In the genomic region with DNA sequence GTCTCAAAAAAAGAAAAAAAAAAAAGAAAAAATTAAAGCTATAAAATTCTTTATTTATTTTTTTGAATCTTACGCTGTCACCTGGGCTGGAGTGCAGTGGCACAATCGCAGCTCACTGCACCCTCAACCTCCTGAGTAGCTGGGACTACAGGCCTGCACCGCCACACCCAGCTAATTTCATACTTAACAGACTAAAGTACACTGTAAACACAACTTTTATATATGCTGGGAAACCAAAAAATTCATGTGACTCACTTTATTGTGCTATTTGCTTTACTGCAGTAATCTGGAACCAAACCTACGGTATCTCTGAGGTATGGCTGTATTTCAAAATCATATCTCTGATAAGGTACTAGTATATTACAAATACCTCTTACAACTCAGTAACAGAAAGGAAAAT, we compare ENCODE assay signal across 29 cellular contexts.
"Had no signal": no experiment of that assay in that cellular context is flagged by ENCODE, and none has a peak within 500 bp of the region (broad histone marks: within the 10 kb centered on the region; RNA-seq: fewer than 3 reads in every experiment).

No MANE protein-coding gene starts in this region.

- H3K4me1 Mint-ChIP-seq: activated naive CD4-positive, alpha-beta T cell treated with anti-CD3 and anti-CD28 coated beads, Interleukin-2, amount 50 U/mL, for 24 hours had no signal

- H3K36me3 ChIP-seq: ascending aorta had no signal

- H3K27ac Mint-ChIP-seq: activated B cell treated with CpG ODN at 0.5 μM for 24 hours; activated CD4-positive, alpha-beta T cell treated with anti-CD3 and anti-CD28 coated beads, Interleukin-2, amount 10 ng/mL, durations not matched to agents 24 days and 14 days; activated CD8-positive, alpha-beta memory T cell treated with anti-CD3 and anti-CD28 coated beads, Interleukin-2, amount 10 ng/mL, durations not matched to agents 7 days and 5 days; activated naive CD4-positive, alpha-beta T cell treated with anti-CD3 and anti-CD28 coated beads, Interleukin-2, amount 50 U/mL, for 24 hours; activated T-cell treated with anti-CD3 and anti-CD28 coated beads, Interleukin-2, amount 50 U/mL, for 24 hours; activated T-helper 1 cell treated with anti-CD3 and anti-CD28 coated beads, Interleukin-12 subunit alpha, Interleukin-12 subunit beta, Interleukin-2, Interleukin-4 antibody, amounts not matched to agents 30 ng/mL and 10 ng/mL and 1 ng/mL, durations not matched to agents 14 hours and 24 hours and 36 hours; T-helper 17 cell had no signal

- H3K9me3 ChIP-seq: body of pancreas had no signal

- H3K4me3 Mint-ChIP-seq: activated B cell treated with CpG ODN at 0.5 μM for 24 hours; activated CD4-positive, alpha-beta T cell treated with anti-CD3 and anti-CD28 coated beads, Interleukin-2, amount 10 ng/mL, durations not matched to agents 24 days and 14 days; activated CD8-positive, alpha-beta memory T cell treated with anti-CD3 and anti-CD28 coated beads, Interleukin-2, amount 10 ng/mL, durations not matched to agents 7 days and 5 days; activated naive CD4-positive, alpha-beta T cell treated with anti-CD3 and anti-CD28 coated beads, Interleukin-2, amount 50 U/mL, for 24 hours; activated T-cell treated with anti-CD3 and anti-CD28 coated beads, Interleukin-2, amount 50 U/mL, for 24 hours; activated T-helper 1 cell treated with anti-CD3 and anti-CD28 coated beads, Interleukin-12 subunit alpha, Interleukin-12 subunit beta, Interleukin-2, Interleukin-4 antibody, amounts not matched to agents 30 ng/mL and 10 ng/mL and 1 ng/mL, durations not matched to agents 14 hours and 24 hours and 36 hours; T-helper 17 cell had no signal

- DNase-seq: activated B cell treated with CpG ODN at 0.5 μM for 24 hours; activated CD4-positive, alpha-beta T cell treated with anti-CD3 and anti-CD28 coated beads for 1 hour; activated CD4-positive, alpha-beta T cell treated with anti-CD3 and anti-CD28 coated beads, Interleukin-2, amount 10 ng/mL, durations not matched to agents 24 days and 14 days; activated CD4-positive, alpha-beta T cell treated with anti-CD3 and anti-CD28 coated beads, Interleukin-2, amount 50 U/mL, for 48 hours; activated CD8-positive, alpha-beta memory T cell treated with anti-CD3 and anti-CD28 coated beads, Interleukin-2, amount 10 ng/mL, durations not matched to agents 7 days and 5 days; activated effector memory CD4-positive, alpha-beta T cell treated with Interleukin-2 at 50 U/mL for 16 hours; activated naive CD4-positive, alpha-beta T cell; activated T-cell treated with anti-CD3 and anti-CD28 coated beads, Interleukin-2, amount 50 U/mL, for 24 hours; amniotic stem cell; body of pancreas; MV-4-11; NCI-H1092 treated with DMSO at 0.1 percent for 48 hours; NCI-H1417 treated with DMSO at 0.1 percent for 48 hours; NCI-H1694; NCI-H2029; NCI-H2107; NCI-H2171 treated with DMSO at 0.1 percent for 48 hours; NCI-H345; NCI-H510A; NCI-H526 treated with DMSO at 0.1 percent for 48 hours; NCI-H82; OCI-M1; SIG-M5; T-helper 17 cell; T1000 had no signal

- H3K4me1 ChIP-seq: ascending aorta, body of pancreas had no signal

- ATAC-seq: activated CD8-positive, alpha-beta memory T cell treated with anti-CD3 and anti-CD28 coated beads, Interleukin-2, amount 10 ng/mL, durations not matched to agents 7 days and 5 days; body of pancreas; K562; T-helper 17 cell had no signal

- H3K27me3 Mint-ChIP-seq: activated B cell treated with CpG ODN at 0.5 μM for 24 hours; activated naive CD4-positive, alpha-beta T cell treated with anti-CD3 and anti-CD28 coated beads, Interleukin-2, amount 50 U/mL, for 24 hours; activated T-cell treated with anti-CD3 and anti-CD28 coated beads, Interleukin-2, amount 50 U/mL, for 24 hours had no signal

- H3K27ac ChIP-seq: ascending aorta, body of pancreas had no signal

- H3K27me3 ChIP-seq: ascending aorta, body of pancreas had no signal

- H3K9me3 Mint-ChIP-seq: activated CD4-positive, alpha-beta T cell treated with anti-CD3 and anti-CD28 coated beads, Interleukin-2, amount 10 ng/mL, durations not matched to agents 24 days and 14 days; activated naive CD4-positive, alpha-beta T cell treated with anti-CD3 and anti-CD28 coated beads, Interleukin-2, amount 50 U/mL, for 24 hours had no signal

- H3K4me3 ChIP-seq: ascending aorta, body of pancreas, K562 had no signal
